Comparison of ENCODE assay signal across 9 cellular contexts in genomic region chr3:194395767-194396527, GRCh38. TPM values are rescaled to one million over a fixed set of nuclear protein-coding genes. Genes with fewer than 3 reads are reported as not detected.
DNase-seq lines count a peak whose midpoint lies in the region; ATAC-seq lines count a peak whose summit lies in the region.
"Had no signal": no experiment of that assay in that cellular context is flagged by ENCODE, and none has a peak within 500 bp of the region (broad histone marks: within the 10 kb centered on the region; RNA-seq: fewer than 3 reads in every experiment).

No MANE protein-coding gene starts in this region.

- peaks cover 3% of the 10 kb centered on the region for H3K9me3 Mint-ChIP-seq in activated naive CD8-positive, alpha-beta T cell treated with anti-CD3 and anti-CD28 coated beads, Interleukin-2, amount 10 ng/mL, durations not matched to agents 7 days and 5 days
- H3K9me3 Mint-ChIP-seq in memory B cell: peaks cover 2% of the 10 kb centered on the region

- ATAC-seq in activated naive CD8-positive, alpha-beta T cell treated with anti-CD3 and anti-CD28 coated beads, Interleukin-2, amount 10 ng/mL, durations not matched to agents 7 days and 5 days (ENCODE audit: low read depth): peak; percentile 55
- ATAC-seq in memory B cell (ENCODE audit: low read depth): peak; percentile 39
- no peak for ATAC-seq in GM19351 (IDR thresholded peaks at IDR 0.05; ENCODE audit: unreplicated experiment)

- DNase-seq in RPMI7951 (ENCODE audit: low read depth): peak; percentile 33
- peak; percentile 53 for DNase-seq in activated naive CD8-positive, alpha-beta T cell treated with anti-CD3 and anti-CD28 coated beads, Interleukin-2, amount 10 ng/mL, durations not matched to agents 7 days and 5 days
- DNase-seq in memory B cell (ENCODE audit: low spot score in 2 of 2): no peak
- peak; percentile 32 for DNase-seq in stimulated activated naive CD4-positive, alpha-beta T cell treated with Interleukin-2 at 50 U/mL for 16 hours (lab: John Stamatoyannopoulos, UW)
- DNase-seq in NCI-H774 (lab: John Stamatoyannopoulos, UW): no peak
- no peak for DNase-seq in NCI-H187 (lab: John Stamatoyannopoulos, UW)

- no peaks in the 10 kb centered on the region for H3K36me3 Mint-ChIP-seq in activated naive CD8-positive, alpha-beta T cell treated with anti-CD3 and anti-CD28 coated beads, Interleukin-2, amount 10 ng/mL, durations not matched to agents 7 days and 5 days
- no peaks in the 10 kb centered on the region for H3K36me3 Mint-ChIP-seq in memory B cell

- no peaks in the 10 kb centered on the region for H3K36me3 ChIP-seq in BLaER1
- H3K36me3 ChIP-seq: thoracic aorta had no signal

- H3K27ac Mint-ChIP-seq in activated naive CD8-positive, alpha-beta T cell treated with anti-CD3 and anti-CD28 coated beads, Interleukin-2, amount 10 ng/mL, durations not matched to agents 7 days and 5 days: peak overlapping the region; percentile 80
- H3K27ac Mint-ChIP-seq in memory B cell: no peak overlapping the region

- H3K9me3 ChIP-seq in BLaER1: peaks cover 18% of the 10 kb centered on the region
- H3K9me3 ChIP-seq: thoracic aorta had no signal

- peak overlapping the region; percentile 78 for H3K9ac ChIP-seq in BLaER1

- H3K27me3 ChIP-seq in BLaER1: peaks cover 22% of the 10 kb centered on the region

- peak overlapping the region; percentile 65 for H3K4me3 ChIP-seq in BLaER1

- no peaks in the 10 kb centered on the region for H4K20me1 ChIP-seq in BLaER1

- H3K4me1 ChIP-seq in BLaER1: peaks cover 62% of the 10 kb centered on the region

- peak overlapping the region; percentile 60 for H3K4me3 Mint-ChIP-seq in activated naive CD8-positive, alpha-beta T cell treated with anti-CD3 and anti-CD28 coated beads, Interleukin-2, amount 10 ng/mL, durations not matched to agents 7 days and 5 days
- H3K4me3 Mint-ChIP-seq in memory B cell: peak overlapping the region; percentile 63

- POLR2A ChIA-PET in activated naive CD8-positive, alpha-beta T cell treated with anti-CD3 and anti-CD28 coated beads, Interleukin-2, amount 10 ng/mL, durations not matched to agents 7 days and 5 days (lab: Charles Lee): interaction anchor here (0.7 to 1.2 kb wide), 3 partner anchors 50 to 79 kb away, joined by 3 read pairs; no protein-coding TSS in a partner anchor

- peak overlapping the region; percentile 92 for H3K27ac ChIP-seq in BLaER1
- H3K27ac ChIP-seq: thoracic aorta had no signal

- H3K27me3 Mint-ChIP-seq in activated naive CD8-positive, alpha-beta T cell treated with anti-CD3 and anti-CD28 coated beads, Interleukin-2, amount 10 ng/mL, durations not matched to agents 7 days and 5 days: peaks cover 6% of the 10 kb centered on the region
- H3K27me3 Mint-ChIP-seq in memory B cell: peaks cover 22% of the 10 kb centered on the region

- peak overlapping the region; percentile 99 for H3K4me2 ChIP-seq in BLaER1

- peaks cover 38% of the 10 kb centered on the region for H3K4me1 Mint-ChIP-seq in activated naive CD8-positive, alpha-beta T cell treated with anti-CD3 and anti-CD28 coated beads, Interleukin-2, amount 10 ng/mL, durations not matched to agents 7 days and 5 days
- peaks cover 24% of the 10 kb centered on the region for H3K4me1 Mint-ChIP-seq in memory B cell

RNA-seq across cellular contexts. Expression of gene GP5, which starts 3.1 kb away (rescaled TPM):
- total RNA-seq in RPMI7951 (2014; rRNA removed; shearing (Covaris generic)): not detected in 2 replicates
- total RNA-seq in activated naive CD8-positive, alpha-beta T cell treated with anti-CD3 and anti-CD28 coated beads, Interleukin-2, amount 10 ng/mL, durations not matched to agents 7 days and 5 days: 1 to 10 TPM; 2.2 to 2.3 TPM

RNA-seq across cellular contexts. Expression of gene LRRC15, which starts 26.4 kb away (rescaled TPM):
- total RNA-seq in RPMI7951 (2014; rRNA removed; shearing (Covaris generic)): 93.4 and 95.0 TPM in 2 replicates
- not detected for total RNA-seq in activated naive CD8-positive, alpha-beta T cell treated with anti-CD3 and anti-CD28 coated beads, Interleukin-2, amount 10 ng/mL, durations not matched to agents 7 days and 5 days

RNA-seq across cellular contexts. Expression of gene CPN2, which starts 44.8 kb away (rescaled TPM):
- 0.10 TPM in 1 of 2 replicates, not detected in the other for total RNA-seq in RPMI7951 (2014; rRNA removed; shearing (Covaris generic))
- total RNA-seq in activated naive CD8-positive, alpha-beta T cell treated with anti-CD3 and anti-CD28 coated beads, Interleukin-2, amount 10 ng/mL, durations not matched to agents 7 days and 5 days: not detected
- total RNA-seq: thoracic aorta had no signal

Comparison
In these comparisons a context has a peak if more than half of its experiments do, and no peak if none do; other contexts are left out.
1. DNase-seq: peak in RPMI7951 (single experiment), activated naive CD8-positive, alpha-beta T cell treated with anti-CD3 and anti-CD28 coated beads, Interleukin-2, amount 10 ng/mL, durations not matched to agents 7 days and 5 days (single experiment) and stimulated activated naive CD4-positive, alpha-beta T cell treated with Interleukin-2 at 50 U/mL for 16 hours (single experiment); none in memory B cell (0 of 2), NCI-H774 (single experiment) and NCI-H187 (0 of 2).
2. RNA of gene LRRC15, which starts 26.4 kb away (total RNA-seq): 93.4 to 95.0 TPM in RPMI7951; not detected in activated naive CD8-positive, alpha-beta T cell treated with anti-CD3 and anti-CD28 coated beads, Interleukin-2, amount 10 ng/mL, durations not matched to agents 7 days and 5 days; every median in the first group is over 10 times any median in the second.